Comparison of ENCODE assay signal across 9 cellular contexts in genomic region chr17:28449861-28450260, GRCh38. TPM values are rescaled to one million over a fixed set of nuclear protein-coding genes. Genes with fewer than 3 reads are reported as not detected.
"Had no signal": no experiment of that assay in that cellular context is flagged by ENCODE, and none has a peak within 500 bp of the region (broad histone marks: within the 10 kb centered on the region; RNA-seq: fewer than 3 reads in every experiment).

No MANE protein-coding gene starts in this region.

- H3K27ac ChIP-seq: HL-60 had no signal

- ATAC-seq: GM23338 had no signal

- H3K4me3 ChIP-seq: GM23338 had no signal

- H2AFZ ChIP-seq: GM23338 had no signal

- FAIRE-seq: H1, H54 had no signal

- DNase-seq: H9, HCEC 1CT, KG1 had no signal

- H3K4me2 ChIP-seq: GM23338 had no signal

RNA-seq across cellular contexts. Expression of gene SLC13A2, which starts 23.6 kb away (rescaled TPM):
- total RNA-seq: GM23338, H1, H9, HT1080 had no signal
- polyA plus RNA-seq: GM23338, H1, IgD-negative memory B cell had no signal

RNA-seq across cellular contexts. Expression of gene FOXN1, which starts 56.3 kb away (rescaled TPM):
- total RNA-seq: GM23338, H1, H9, HT1080 had no signal
- polyA plus RNA-seq: GM23338, H1, IgD-negative memory B cell had no signal
